Comparison of ENCODE assay signal across 7 cellular contexts in the genomic region with DNA sequence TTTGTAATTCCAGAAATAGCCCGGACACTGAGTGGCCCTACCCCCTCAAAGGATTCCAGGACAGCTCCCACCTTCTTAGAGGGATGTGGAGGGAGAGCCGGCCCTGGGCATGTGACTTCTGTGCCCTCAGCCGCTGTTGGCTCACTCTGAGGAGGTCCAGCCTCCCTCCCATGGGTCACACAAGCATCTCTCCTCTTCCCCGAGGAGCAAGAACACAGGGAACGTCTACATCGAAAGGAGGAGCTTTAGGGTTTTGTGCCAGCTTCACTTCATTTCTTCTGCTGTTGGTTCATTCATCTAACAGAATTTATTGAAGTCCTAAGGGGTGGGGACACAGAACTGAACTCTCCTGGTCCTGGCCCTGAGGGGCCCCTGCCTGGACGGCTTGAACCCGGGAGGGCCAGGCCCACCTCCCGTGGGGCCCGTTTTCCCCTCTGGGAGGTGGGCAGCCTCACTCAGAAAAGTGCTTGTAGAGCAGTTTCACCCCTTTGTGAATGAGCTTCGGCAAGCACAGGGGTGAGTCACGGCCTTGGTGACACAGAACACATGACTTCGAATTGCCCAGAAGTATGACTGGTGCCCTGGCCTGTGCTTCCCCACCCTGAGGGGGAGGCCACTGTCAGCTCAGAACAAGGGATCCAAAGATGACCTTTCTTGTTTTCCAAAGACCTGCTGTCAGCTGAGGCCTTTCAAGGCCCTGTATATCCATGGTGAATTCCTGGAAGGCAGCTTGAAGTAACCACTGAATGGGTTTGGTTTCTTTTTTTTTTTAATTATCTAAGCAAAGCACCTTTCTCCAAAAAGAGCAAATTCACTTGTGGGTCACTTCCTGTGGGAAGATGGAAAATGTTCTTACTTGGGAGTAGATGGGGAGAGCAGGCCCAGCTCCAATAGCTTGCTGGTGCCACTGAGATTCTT. TPM values are rescaled to one million over a fixed set of nuclear protein-coding genes. Genes with fewer than 3 reads are reported as not detected.
DNase-seq lines count a peak whose midpoint lies in the region; ATAC-seq and TF ChIP-seq lines count a peak whose summit lies in the region.

No MANE protein-coding gene starts in this region.

- no peaks in the 10 kb centered on the region for H3K27me3 ChIP-seq in kidney epithelial cell (ENCODE audit: control insufficient read depth, insufficient read depth, low read length)

- peak overlapping the region; percentile 78 for H3K27ac Mint-ChIP-seq in T-helper 1 cell treated with Interleukin-12 subunit alpha and Interleukin-12 subunit beta and Interleukin-4 antibody, amounts not matched to agents 30 μg/mL and 1 μg/mL, for 36 hours

- ATAC-seq in HG02759 (IDR thresholded peaks at IDR 0.05; ENCODE audit: unreplicated experiment), result peak; percentile 54
- no peak for ATAC-seq in GM19351 (IDR thresholded peaks at IDR 0.05; ENCODE audit: unreplicated experiment)

- H3K4me1 Mint-ChIP-seq in T-helper 1 cell treated with Interleukin-12 subunit alpha and Interleukin-12 subunit beta and Interleukin-4 antibody, amounts not matched to agents 30 μg/mL and 1 μg/mL, for 36 hours (ENCODE audit: low read depth), result peaks cover 27% of the 10 kb centered on the region

- DNase-seq in kidney epithelial cell (ENCODE audit: low read depth), result peak; percentile 94
- peak; percentile 68 to 79 for DNase-seq in stimulated activated CD4-positive, alpha-beta T cell treated with anti-CD3 and anti-CD28 coated beads, Interleukin-4, amount 100 ng/mL, for 4 hours
- DNase-seq in Ammon's horn (ENCODE audit: low spot score), result no peak

- no peaks in the 10 kb centered on the region for H3K27me3 Mint-ChIP-seq in T-helper 1 cell treated with Interleukin-12 subunit alpha and Interleukin-12 subunit beta and Interleukin-4 antibody, amounts not matched to agents 30 μg/mL and 1 μg/mL, for 36 hours (ENCODE audit: low read depth)

- TF ChIP-seq CTCF in kidney epithelial cell (IDR thresholded peaks at IDR 0.05; ENCODE audit: insufficient read depth, low read length, poor library complexity, severe bottlenecking), result no peak

- H3K36me3 ChIP-seq in kidney epithelial cell (ENCODE audit: control insufficient read depth, insufficient read depth, low read length), result no peaks in the 10 kb centered on the region

- H3K36me3 Mint-ChIP-seq in T-helper 1 cell treated with Interleukin-12 subunit alpha and Interleukin-12 subunit beta and Interleukin-4 antibody, amounts not matched to agents 30 μg/mL and 1 μg/mL, for 36 hours (ENCODE audit: low read depth), result no peaks in the 10 kb centered on the region

- H3K9me3 Mint-ChIP-seq in T-helper 1 cell treated with Interleukin-12 subunit alpha and Interleukin-12 subunit beta and Interleukin-4 antibody, amounts not matched to agents 30 μg/mL and 1 μg/mL, for 36 hours, result no peaks in the 10 kb centered on the region

- H3K4me3 Mint-ChIP-seq in T-helper 1 cell treated with Interleukin-12 subunit alpha and Interleukin-12 subunit beta and Interleukin-4 antibody, amounts not matched to agents 30 μg/mL and 1 μg/mL, for 36 hours, result peak overlapping the region; percentile 18

- peak overlapping the region; percentile 61 for H3K27ac ChIP-seq in angular gyrus (ENCODE audit: low read depth, low read length)

- no peak overlapping the region for H3K4me3 ChIP-seq in kidney epithelial cell (ENCODE audit: low read depth, low read length)

RNA-seq across cellular contexts. Expression of gene NFKBIA, which starts 39.2 kb away (rescaled TPM):
- 196 and 240 TPM in 2 replicates for total RNA-seq in kidney epithelial cell
